In the genomic region with DNA sequence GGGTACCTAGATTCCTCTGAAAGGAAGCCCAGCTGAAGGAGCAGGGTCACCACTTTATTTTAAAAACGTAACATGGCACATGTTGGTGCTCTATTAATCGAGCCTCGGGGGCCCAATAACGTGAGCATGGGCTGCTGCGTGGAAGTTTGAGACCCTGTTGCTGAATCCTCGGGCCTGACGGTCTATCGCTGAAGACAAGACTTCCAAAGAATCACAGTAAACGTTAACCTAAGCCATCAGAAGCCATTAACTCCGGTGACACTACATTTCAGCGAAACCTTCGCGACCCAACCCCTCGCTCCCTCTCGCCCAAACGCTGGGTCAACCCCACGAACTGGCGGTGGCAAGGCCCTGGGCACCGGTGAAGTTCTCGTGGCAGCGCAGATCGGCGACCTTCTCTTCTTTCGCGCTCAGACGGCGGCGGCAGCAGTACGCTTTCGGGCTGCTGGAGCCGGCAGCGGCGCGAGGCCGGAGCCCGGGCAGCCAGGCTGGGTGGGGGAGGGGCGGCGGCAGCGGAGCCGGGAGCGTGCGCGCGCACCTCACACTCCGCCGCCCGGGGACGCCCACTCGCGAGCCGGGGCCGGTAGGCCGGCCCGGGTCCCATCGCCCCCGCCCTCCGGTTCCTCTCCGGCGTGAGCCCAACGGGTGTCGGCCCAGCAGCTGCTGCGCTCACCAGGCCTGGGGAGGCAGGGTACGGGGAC, we compare ENCODE assay signal across 8 cellular contexts. TPM values are rescaled to one million over a fixed set of nuclear protein-coding genes. Genes with fewer than 3 reads are reported as not detected.
DNase-seq lines count a peak whose midpoint lies in the region; ATAC-seq and TF ChIP-seq lines count a peak whose summit lies in the region.

No MANE protein-coding gene starts in this region.

- H3F3A ChIP-seq in SU-DHL-6 (ENCODE audit: insufficient read depth) = peaks cover 5% of the 10 kb centered on the region

- intact Hi-C loops in heart left ventricle (cut with DNase I) = loop anchor here in 6 of 10 donors (2.0 to 10.0 kb wide), 4 partner anchors 108 to 246 kb away; partner anchors contain the start of genes TRIM45 (in 5 of the 6) and TENT5C (in 2 of the 6)
- intact Hi-C loops in posterior cingulate gyrus (cut with DNase I) = loop anchor here (5.0 to 10.0 kb wide), 2 partner anchors 148 to 244 kb away; partner anchors contain the start of gene TRIM45
- intact Hi-C loops in transverse colon (cut with DNase I; ENCODE audit: low total_unique reads) = no loop called here

- no peak for TF ChIP-seq POLR2A in heart left ventricle (IDR thresholded peaks at IDR 0.05)
- no peak for TF ChIP-seq POLR2A in transverse colon (IDR thresholded peaks at IDR 0.05)

- H3K9ac ChIP-seq in SU-DHL-6 (ENCODE audit: low read length) (peak overlapping the region; percentile 80), adipocyte (ENCODE audit: low read length) (peak overlapping the region; percentile 93)

- no peak for TF ChIP-seq CTCF in SU-DHL-6 (IDR thresholded peaks at IDR 0.05; ENCODE audit: insufficient read depth, low read length, poor library complexity, severe bottlenecking)
- TF ChIP-seq CTCF in heart left ventricle (IDR thresholded peaks at IDR 0.05) = peak in 2 of 12 donors; percentile 2 to 15
- no peak for TF ChIP-seq CTCF in transverse colon (IDR thresholded peaks at IDR 0.05)

- peak overlapping the region; percentile 78 for H3K4me2 ChIP-seq in SU-DHL-6 (ENCODE audit: low read depth, low read length, poor library complexity, severe bottlenecking)

- 0 to 1% (median 1%) methylated on average over 27 to 63 of the region's 63 CpGs for WGBS in heart left ventricle, 4 donors
- WGBS in transverse colon (ENCODE audit: low coverage in 1 of 2), 2 donors = 1% methylated on average over 35 of the region's 63 CpGs; no CpG with 5 or more reads in 1 of the 2 donors

- H3K9me3 ChIP-seq in KOPT-K1 (ENCODE audit: insufficient read depth, low read length, poor library complexity, severe bottlenecking) = no peaks in the 10 kb centered on the region
- H3K9me3 ChIP-seq in SU-DHL-6 (ENCODE audit: insufficient read depth, low read length) = no peaks in the 10 kb centered on the region
- H3K9me3 ChIP-seq in adipocyte (ENCODE audit: control insufficient read depth, low read length) = no peaks in the 10 kb centered on the region
- no peaks in the 10 kb centered on the region for H3K9me3 ChIP-seq in heart left ventricle
- no peaks in the 10 kb centered on the region for H3K9me3 ChIP-seq in transverse colon

- peak; percentile 73 for DNase-seq in G401 (ENCODE audit: low spot score)
- DNase-seq in adipocyte (ENCODE audit: low read depth) = peak; percentile 94
- peak; percentile 87 to 94 (median 91) for DNase-seq in heart left ventricle
- DNase-seq in posterior cingulate gyrus = peak; percentile 69 to 96 (median 73)
- DNase-seq in transverse colon = peak; percentile 92

- in situ Hi-C loops in G401 (cut with HindIII; ENCODE audit: low sequenced_read_pairs) = no loop called here
- in situ Hi-C loops in transverse colon (cut with MboI; ENCODE audit: low pct_ligation_motif_present in 1 of 4, low pct_unique_long_range_greater_than_20kb in 1 of 4, low sequenced_read_pairs in 3 of 4) = no loop called here

- ATAC-seq in GM21737 (IDR thresholded peaks at IDR 0.05; ENCODE audit: unreplicated experiment) (peak; percentile 42), heart left ventricle (peak; percentile 65 to 91 (median 85))

- H3K27ac ChIP-seq in KOPT-K1 (ENCODE audit: low read depth, low read length, poor library complexity, severe bottlenecking) (peak overlapping the region; percentile 89), SU-DHL-6 (ENCODE audit: low read depth, low read length) (peak overlapping the region; percentile 83), heart left ventricle (peak overlapping the region; percentile 90 to 99 (median 99)), transverse colon (peak overlapping the region; percentile 98 to 100 (median 99))

- peaks cover 41% of the 10 kb centered on the region for H3K79me2 ChIP-seq in SU-DHL-6 (ENCODE audit: insufficient read depth, low read length)

- peaks cover 49% of the 10 kb centered on the region for H3K4me1 ChIP-seq in adipocyte (ENCODE audit: control insufficient read depth, insufficient read depth, low read length)
- peaks cover 3 to 56% (median 34%) of the 10 kb centered on the region in 12 donors for H3K4me1 ChIP-seq in heart left ventricle
- peaks cover 7 to 56% (median 38%) of the 10 kb centered on the region in 4 donors for H3K4me1 ChIP-seq in transverse colon

- peak overlapping the region; percentile 62 for H2AFZ ChIP-seq in SU-DHL-6 (ENCODE audit: low read depth, low read length, severe bottlenecking)

- H3K27me3 ChIP-seq in SU-DHL-6 (ENCODE audit: low read length) = no peaks in the 10 kb centered on the region
- H3K27me3 ChIP-seq in adipocyte (replicated peaks; ENCODE audit: control insufficient read depth, insufficient read depth, low read length) = no peaks in the 10 kb centered on the region
- no peaks in the 10 kb centered on the region for H3K27me3 ChIP-seq in heart left ventricle
- no peaks in the 10 kb centered on the region for H3K27me3 ChIP-seq in transverse colon

- no peaks in the 10 kb centered on the region for H3K9me2 ChIP-seq in SU-DHL-6 (replicated peaks; ENCODE audit: insufficient read depth, low read length)

- H4K20me1 ChIP-seq in SU-DHL-6 (ENCODE audit: low read depth, low read length) = peaks cover 13% of the 10 kb centered on the region; the same call in 1 of the 2 replicates

- H3K36me3 ChIP-seq in KOPT-K1 (ENCODE audit: insufficient read depth, low read length) = no peaks in the 10 kb centered on the region
- H3K36me3 ChIP-seq in SU-DHL-6 (ENCODE audit: low read length) = no peaks in the 10 kb centered on the region
- H3K36me3 ChIP-seq in adipocyte (ENCODE audit: control insufficient read depth, insufficient read depth, low read length, severe bottlenecking) = no peaks in the 10 kb centered on the region
- H3K36me3 ChIP-seq in heart left ventricle = no peaks in the 10 kb centered on the region
- no peaks in the 10 kb centered on the region for H3K36me3 ChIP-seq in transverse colon

- TF ChIP-seq EP300 in transverse colon (IDR thresholded peaks at IDR 0.05; ENCODE audit: low read depth) = no peak

- H3K4me3 ChIP-seq in SU-DHL-6 (ENCODE audit: insufficient read depth, low read length, poor library complexity, severe bottlenecking) = peak overlapping the region; percentile 99
- H3K4me3 ChIP-seq in adipocyte (ENCODE audit: low read length) = peak overlapping the region; percentile 97
- peak overlapping the region; percentile 73 to 94 (median 88) for H3K4me3 ChIP-seq in heart left ventricle
- H3K4me3 ChIP-seq in transverse colon = peak overlapping the region; percentile 52 to 91 (median 74)

RNA-seq across cellular contexts. Expression of gene MAN1A2, which starts 0.8 kb away (rescaled TPM):
- 14.1 and 15.3 TPM in 2 replicates for total RNA-seq in G401 (2014; rRNA removed; shearing (Covaris generic))
- total RNA-seq in heart left ventricle = 10 to 100 TPM; 15.8 to 36.5 (median 23.9) TPM
- 10 to 100 TPM in 1 of 2 donors, 1 to 10 TPM in 1; 5.1 to 12.9 TPM for polyA plus RNA-seq in heart left ventricle
- total RNA-seq in transverse colon = 10 to 100 TPM in 3 of 4 donors, 1 to 10 TPM in 1; 9.0 to 38.6 (median 21.6) TPM

Comparison
In these comparisons a context has a peak if more than half of its experiments do, and no peak if none do; other contexts are left out.
1. Peak in every context shown above with its lines: DNase-seq, ATAC-seq, H3K4me3 ChIP-seq and H3K27ac ChIP-seq.